23 cellular contexts compared by ENCODE assay signal in genomic region chr16:50531359-50531758, GRCh38.
"Had no signal": no experiment of that assay in that cellular context is flagged by ENCODE, and none has a peak within 500 bp of the region (broad histone marks: within the 10 kb centered on the region; RNA-seq: fewer than 3 reads in every experiment).

No MANE protein-coding gene starts in this region.

- H3K27ac ChIP-seq: brain microvascular endothelial cell, esophagus squamous epithelium, heart right ventricle, left ventricle myocardium inferior, suprapubic skin, tibial artery, VCaP had no signal

- H3K36me3 ChIP-seq: brain microvascular endothelial cell, esophagus squamous epithelium, heart right ventricle, left ventricle myocardium inferior, suprapubic skin, tibial artery had no signal

- FAIRE-seq: astrocyte, TTC549 had no signal

- H3K4me1 ChIP-seq: heart right ventricle, left ventricle myocardium inferior, suprapubic skin, tibial artery had no signal

- DNase-seq: activated CD4-positive, alpha-beta T cell treated with anti-CD3 and anti-CD28 coated beads for 4 hours; activated CD4-positive, alpha-beta T cell treated with anti-CD3 and anti-CD28 coated beads, Interleukin-2, amount 50 U/mL, for 4 hours; activated gamma-delta T cell treated with Interleukin-2 at 50 U/mL for 16 hours; activated naive CD4-positive, alpha-beta T cell treated with anti-CD3 and anti-CD28 coated beads, Interleukin-2, amount 50 U/mL, for 16 hours; activated T-cell treated with anti-CD3 and anti-CD28 coated beads, Interleukin-2, amount 50 U/mL, for 4 hours; amniotic stem cell; brain microvascular endothelial cell; esophagus squamous epithelium; foreskin melanocyte; heart right ventricle; left ventricle myocardium inferior; mucosa of descending colon; stimulated activated CD4-positive, alpha-beta T cell treated with anti-CD3 and anti-CD28 coated beads, Interleukin-15, amount 100 ng/mL, for 24 hours; stimulated activated CD4-positive, alpha-beta T cell treated with anti-CD3 and anti-CD28 coated beads, Interleukin-2, amount 100 ng/mL, for 24 hours; stimulated activated naive B cell treated with anti-CD40 and anti-IgM and Interleukin-4, amounts not matched to agents 10 μg/mL and 1 μg/mL and 100 μg/mL, for 72 hours; tibial artery had no signal

- H3K4me3 ChIP-seq: esophagus squamous epithelium, heart right ventricle, left ventricle myocardium inferior, mucosa of descending colon, smooth muscle cell, suprapubic skin, tibial artery had no signal

- H3K9me3 ChIP-seq: suprapubic skin had no signal

- H3K27me3 ChIP-seq: brain microvascular endothelial cell, suprapubic skin, tibial artery had no signal

- ATAC-seq: activated T-cell treated with anti-CD3 and anti-CD28 coated beads, Interleukin-2, amount 50 U/mL, for 4 hours; activated T-helper 17 cell treated with anti-CD3 and anti-CD28 coated beads, Interleukin-2, amount 50 U/mL, for 72 hours; heart right ventricle; mucosa of descending colon; natural killer cell treated with Interleukin-12 subunit alpha and Interleukin-12 subunit beta and Interleukin-15 and Interleukin-18, amount 100 ng/mL, for 72 hours; stimulated activated naive B cell treated with anti-CD40 and anti-IgM and Interleukin-4, amounts not matched to agents 10 μg/mL and 1 μg/mL and 100 μg/mL, for 72 hours had no signal

- H3K4me2 ChIP-seq: smooth muscle cell had no signal
